Comparison of ENCODE assay signal across 8 cellular contexts in genomic region chr2:111454404-111454803, GRCh38.
A peak's percentile ranks its signal among the peaks of the same experiment; 100 is the strongest.
DNase-seq lines count a peak whose midpoint lies in the region; ATAC-seq, FAIRE-seq and TF ChIP-seq lines count a peak whose summit lies in the region.
"Not testable (repeated sequence)": the region's sequence is repeated elsewhere in the genome, so short reads cannot be mapped to it uniquely, and the experiment has no call there.

No MANE protein-coding gene starts in this region.

- not testable (repeated sequence) for FAIRE-seq in pancreas (lab: Jason Lieb, UNC)

- H3K27me3 Mint-ChIP-seq in HFFc6 (ENCODE audit: insufficient read depth); central memory CD8-positive, alpha-beta T cell: not testable (repeated sequence)

- intact Hi-C loops in left ventricle myocardium superior (cut with micrococcal nuclease); pancreas (cut with DNase I): not testable (repeated sequence)

- no CpG with 5 or more reads among the region's 1 CpG for WGBS in pancreas, 2 donors

- H3K36me3 Mint-ChIP-seq in HFFc6 (ENCODE audit: low read depth); central memory CD8-positive, alpha-beta T cell (ENCODE audit: insufficient read depth): not testable (repeated sequence)

- H3K27ac ChIP-seq in pancreas, result not testable (repeated sequence)

- TF ChIP-seq CTCF in HFFc6 (IDR thresholded peaks at IDR 0.05); pancreas (IDR thresholded peaks at IDR 0.05): not testable (repeated sequence)

- not testable (repeated sequence) for H3K4me1 ChIP-seq in pancreas

- not testable (repeated sequence) for H3K9me3 Mint-ChIP-seq in HFFc6; central memory CD8-positive, alpha-beta T cell

- ATAC-seq in GM18873 (IDR thresholded peaks at IDR 0.05; ENCODE audit: low FRiP score, unreplicated experiment), result peak; percentile 56
- ATAC-seq in central memory CD8-positive, alpha-beta T cell (replicated peaks; ENCODE audit: extremely low read depth, poor library complexity, severe bottlenecking), result peak; percentile 94
- ATAC-seq in left ventricle myocardium superior, result peak; percentile 97
- ATAC-seq in pancreas, result peak; percentile 88 to 99 (median 98)

- H3K9me3 ChIP-seq in pancreas, result not testable (repeated sequence)

- H3K27me3 ChIP-seq in pancreas, result not testable (repeated sequence)

- H3K4me3 ChIP-seq in pancreas, result not testable (repeated sequence)

- peaks cover 34% of the 10 kb centered on the region for H3K4me1 Mint-ChIP-seq in HFFc6 (ENCODE audit: low read depth)
- H3K4me1 Mint-ChIP-seq in central memory CD8-positive, alpha-beta T cell, result not testable (repeated sequence)

- not testable (repeated sequence) for H3K36me3 ChIP-seq in pancreas

- DNase-seq in Ammon's horn (ENCODE audit: low spot score) (peak; percentile 25), HFFc6 (peak; percentile 35), HT-29 (ENCODE audit: low spot score) (peak; percentile 30), T-helper 9 cell (peak; percentile 1), pancreas (peak in 1 of 6 donors; percentile 28)
- peak in 1 of 2 donors; percentile 50 for DNase-seq in central memory CD8-positive, alpha-beta T cell (ENCODE audit: low spot score in 2 of 2)
- DNase-seq in left ventricle myocardium superior, result not testable (repeated sequence)

- not testable (repeated sequence) for H3K4me3 Mint-ChIP-seq in HFFc6; central memory CD8-positive, alpha-beta T cell

- not testable (repeated sequence) for H3K27ac Mint-ChIP-seq in HFFc6; central memory CD8-positive, alpha-beta T cell (ENCODE audit: low read depth)
